In the genomic region with DNA sequence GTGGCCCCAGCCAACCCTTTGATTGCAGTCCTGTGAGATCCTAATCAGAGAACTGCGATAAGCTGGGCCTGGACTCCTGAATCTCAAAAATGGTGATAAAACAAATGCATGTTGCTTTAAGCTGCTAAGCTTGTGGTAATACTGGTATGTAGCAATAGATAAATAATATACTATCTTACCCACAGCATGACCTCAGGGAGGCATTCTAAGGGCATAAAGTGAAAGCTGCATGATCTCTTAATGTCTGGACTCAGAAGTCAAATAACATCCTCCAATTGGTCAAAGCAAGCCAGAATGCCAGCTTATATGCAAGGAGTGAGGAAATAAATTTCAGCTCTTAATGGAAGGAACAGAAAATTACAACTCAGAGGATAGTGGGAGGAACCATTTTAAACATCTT, we compare ENCODE assay signal across 17 cellular contexts.
"Had no signal": no experiment of that assay in that cellular context is flagged by ENCODE, and none has a peak within 500 bp of the region (broad histone marks: within the 10 kb centered on the region; RNA-seq: fewer than 3 reads in every experiment).

No MANE protein-coding gene starts in this region.

- H3K27ac ChIP-seq: esophagus muscularis mucosa, neutrophil, transverse colon had no signal

- H3K4me3 Mint-ChIP-seq: activated CD4-positive, alpha-beta T cell treated with anti-CD3 and anti-CD28 coated beads, Interleukin-2, amount 10 ng/mL, durations not matched to agents 7 days and 5 days; activated naive CD4-positive, alpha-beta T cell treated with anti-CD3 and anti-CD28 coated beads for 36 hours; activated T-helper 17 cell treated with anti-CD3 and anti-CD28 coated beads, Interleukin-2, amount 50 U/mL, for 72 hours; immature natural killer cell; naive thymus-derived CD8-positive, alpha-beta T cell; stimulated activated effector memory CD8-positive, alpha-beta T cell treated with anti-CD3 and anti-CD28 coated beads, Interleukin-12 subunit alpha, Interleukin-12 subunit beta, amount 100 ng/mL, for 72 hours had no signal

- DNase-seq: activated CD4-positive, alpha-beta T cell treated with anti-CD3 and anti-CD28 coated beads, Interleukin-2, amount 10 ng/mL, durations not matched to agents 7 days and 5 days; activated CD8-positive, alpha-beta memory T cell treated with anti-CD3 and anti-CD28 coated beads for 24 hours; activated naive CD4-positive, alpha-beta T cell treated with anti-CD3 and anti-CD28 coated beads for 36 hours; amniotic stem cell; immature natural killer cell; left cardiac atrium; mucosa of descending colon; naive thymus-derived CD8-positive, alpha-beta T cell; posterior cingulate gyrus; T1000; transverse colon had no signal

- H3K4me3 ChIP-seq: esophagus muscularis mucosa, lung, mucosa of descending colon, smooth muscle cell, transverse colon had no signal

- H3K4me2 ChIP-seq: smooth muscle cell had no signal

- H3K9me3 ChIP-seq: esophagus muscularis mucosa, mucosa of descending colon, neutrophil, transverse colon had no signal

- H3K4me1 Mint-ChIP-seq: activated CD4-positive, alpha-beta T cell treated with anti-CD3 and anti-CD28 coated beads, Interleukin-2, amount 10 ng/mL, durations not matched to agents 7 days and 5 days; activated T-helper 17 cell treated with anti-CD3 and anti-CD28 coated beads, Interleukin-2, amount 50 U/mL, for 72 hours; immature natural killer cell; naive thymus-derived CD8-positive, alpha-beta T cell; stimulated activated effector memory CD8-positive, alpha-beta T cell treated with anti-CD3 and anti-CD28 coated beads, Interleukin-12 subunit alpha, Interleukin-12 subunit beta, amount 100 ng/mL, for 72 hours had no signal

- H3K27me3 Mint-ChIP-seq: activated CD4-positive, alpha-beta T cell treated with anti-CD3 and anti-CD28 coated beads, Interleukin-2, amount 10 ng/mL, durations not matched to agents 7 days and 5 days; activated T-helper 17 cell treated with anti-CD3 and anti-CD28 coated beads, Interleukin-2, amount 50 U/mL, for 72 hours; naive thymus-derived CD8-positive, alpha-beta T cell had no signal

- H3K9me3 Mint-ChIP-seq: activated CD4-positive, alpha-beta T cell treated with anti-CD3 and anti-CD28 coated beads, Interleukin-2, amount 10 ng/mL, durations not matched to agents 7 days and 5 days; activated naive CD4-positive, alpha-beta T cell treated with anti-CD3 and anti-CD28 coated beads for 36 hours; activated T-helper 17 cell treated with anti-CD3 and anti-CD28 coated beads, Interleukin-2, amount 50 U/mL, for 72 hours had no signal

- H3K36me3 ChIP-seq: esophagus muscularis mucosa, neutrophil, transverse colon had no signal

- H3K4me1 ChIP-seq: esophagus muscularis mucosa, transverse colon had no signal

- ATAC-seq: activated T-helper 17 cell treated with anti-CD3 and anti-CD28 coated beads, Interleukin-2, amount 50 U/mL, for 72 hours; left cardiac atrium; mucosa of descending colon; naive thymus-derived CD8-positive, alpha-beta T cell; stimulated activated effector memory CD8-positive, alpha-beta T cell treated with anti-CD3 and anti-CD28 coated beads, Interleukin-12 subunit alpha, Interleukin-12 subunit beta, amount 100 ng/mL, for 72 hours had no signal

- H3K27ac Mint-ChIP-seq: activated CD4-positive, alpha-beta T cell treated with anti-CD3 and anti-CD28 coated beads, Interleukin-2, amount 10 ng/mL, durations not matched to agents 7 days and 5 days; activated naive CD4-positive, alpha-beta T cell treated with anti-CD3 and anti-CD28 coated beads for 36 hours; activated T-helper 17 cell treated with anti-CD3 and anti-CD28 coated beads, Interleukin-2, amount 50 U/mL, for 72 hours; immature natural killer cell; naive thymus-derived CD8-positive, alpha-beta T cell; stimulated activated effector memory CD8-positive, alpha-beta T cell treated with anti-CD3 and anti-CD28 coated beads, Interleukin-12 subunit alpha, Interleukin-12 subunit beta, amount 100 ng/mL, for 72 hours had no signal

- H3K36me3 Mint-ChIP-seq: stimulated activated effector memory CD8-positive, alpha-beta T cell treated with anti-CD3 and anti-CD28 coated beads, Interleukin-12 subunit alpha, Interleukin-12 subunit beta, amount 100 ng/mL, for 72 hours had no signal

- H3K27me3 ChIP-seq: esophagus muscularis mucosa, neutrophil, transverse colon had no signal
